In the genomic region with DNA sequence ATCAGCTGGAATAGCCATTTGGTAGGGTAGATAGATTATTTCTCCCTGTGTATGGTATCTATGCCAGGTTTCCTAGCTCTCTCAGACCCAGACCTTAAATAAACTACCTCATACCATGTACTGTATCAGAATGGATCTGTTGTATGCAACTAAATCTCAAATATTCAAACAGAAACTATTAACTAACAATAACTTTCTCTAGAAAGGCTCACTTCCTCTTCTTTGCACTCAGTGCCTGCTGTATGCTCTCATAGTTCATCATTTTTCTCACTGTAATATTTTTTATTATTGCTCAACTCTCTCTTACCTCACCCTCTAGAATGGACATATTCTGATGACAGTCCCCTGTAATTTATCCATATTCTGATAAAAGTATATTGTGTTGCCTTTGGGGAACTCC, we compare ENCODE assay signal across 17 cellular contexts.
DNase-seq lines count a peak whose midpoint lies in the region; ATAC-seq, FAIRE-seq and TF ChIP-seq lines count a peak whose summit lies in the region.
"Had no signal": no experiment of that assay in that cellular context is flagged by ENCODE, and none has a peak within 500 bp of the region (broad histone marks: within the 10 kb centered on the region; RNA-seq: fewer than 3 reads in every experiment).

No MANE protein-coding gene starts in this region.

- no peak overlapping the region for H3K4me3 ChIP-seq in H7 (ENCODE audit: insufficient read depth, low read depth, low read length)
- H3K4me3 ChIP-seq: BLaER1 treated with 17β-estradiol and CSF1 and Interleukin-3, amounts not matched to agents 10 nM and 100 nM; SK-N-MC had no signal

- no peak for TF ChIP-seq POLR2A in GM12891 (IDR thresholded peaks at IDR 0.05; ENCODE audit: low read depth, low read length)

- H3K36me3 ChIP-seq in H7 (replicated peaks; ENCODE audit: control insufficient read depth, insufficient read depth, low read length) = no peaks in the 10 kb centered on the region
- H3K36me3 ChIP-seq: BLaER1 treated with 17β-estradiol and CSF1 and Interleukin-3, amounts not matched to agents 10 nM and 100 nM had no signal

- DNase-seq in GM12891 (ENCODE audit: insufficient read length, low spot score) (no peak), NOMO-1 treated with DMSO at 0.1 percent for 48 hours (lab: John Stamatoyannopoulos, UW; ENCODE audit: unreplicated experiment) (peak; percentile 66), H7 (no peak), RPMI8226 (no peak), pons (ENCODE audit: low spot score) (no peak)
- no peak for DNase-seq in activated CD4-positive, alpha-beta T cell treated with anti-CD3 and anti-CD28 coated beads, Interleukin-2, amount 50 U/mL, for 4 hours
- DNase-seq: 8988T, HCEC 1CT, Kasumi-1, NCI-H1436 treated with DMSO at 0.1 percent for 48 hours, NCI-H2081, NCI-H510A treated with DMSO at 0.1 percent for 48 hours, T-cell had no signal

- no peaks in the 10 kb centered on the region for H3K27me3 ChIP-seq in H7 (ENCODE audit: control insufficient read depth, insufficient read depth, low read length)
- H3K27me3 ChIP-seq: BLaER1 treated with 17β-estradiol and CSF1 and Interleukin-3, amounts not matched to agents 10 nM and 100 nM had no signal

- ATAC-seq in GM18909 (IDR thresholded peaks at IDR 0.05; ENCODE audit: poor library complexity, unreplicated experiment) = peak; percentile 60
- peak; percentile 82 for ATAC-seq in HG03159 (IDR thresholded peaks at IDR 0.05; ENCODE audit: unreplicated experiment)
- ATAC-seq: T-cell had no signal

- no peak for FAIRE-seq in GM12891 (lab: Jason Lieb, UNC)

TF ChIP-seq in GM12891, 5 proteins besides CTCF, POLR2A, EP300 and RAD21:
- TF ChIP-seq SPI1 (IDR thresholded peaks at IDR 0.05; ENCODE audit: low read depth, low read length) (peak; percentile 83), TAF1 (IDR thresholded peaks at IDR 0.05; ENCODE audit: low read depth, low read length) (no peak), PAX5 (IDR thresholded peaks at IDR 0.05; ENCODE audit: insufficient read depth, low read length, severe bottlenecking) (no peak), POU2F2 (IDR thresholded peaks at IDR 0.05; ENCODE audit: low read depth, low read length) (no peak), POLR2AphosphoS5 (IDR thresholded peaks at IDR 0.05; ENCODE audit: low read depth, low read length) (no peak)
